In the genomic region with DNA sequence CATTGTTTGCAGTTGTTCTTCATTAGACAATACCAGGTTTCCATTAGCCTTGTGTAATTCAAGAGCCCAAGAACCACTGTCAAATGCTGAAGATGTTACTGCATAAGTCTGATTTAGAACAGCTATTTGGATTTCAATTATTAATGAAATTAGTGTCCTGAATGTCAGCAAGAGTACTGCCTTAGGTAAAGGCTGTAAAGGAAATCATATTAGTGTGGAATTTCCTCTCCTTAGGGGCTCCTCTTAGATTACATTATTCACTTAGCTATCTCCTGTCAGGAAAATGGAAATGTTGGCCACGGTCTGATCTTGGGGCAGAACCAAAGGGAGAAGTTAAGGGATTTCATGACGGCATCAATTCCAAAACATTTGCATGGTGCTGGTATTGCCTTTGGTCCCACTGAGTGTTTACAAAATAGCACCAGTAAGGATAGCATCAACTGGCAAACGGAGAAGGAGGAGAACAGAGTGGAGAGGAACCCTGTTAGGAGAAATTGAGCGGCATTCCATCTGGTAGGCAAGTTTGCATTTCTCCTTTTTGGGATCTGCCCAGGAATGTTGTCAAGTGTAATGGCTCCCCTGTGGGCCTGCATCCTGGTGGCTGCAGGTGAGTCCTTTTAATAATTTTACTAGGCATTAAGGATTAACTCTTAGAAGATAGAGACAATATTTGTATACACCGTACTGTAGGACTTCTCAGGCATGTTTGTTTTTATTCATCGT, we compare ENCODE assay signal across 34 cellular contexts. TPM values are rescaled to one million over a fixed set of nuclear protein-coding genes. Genes with fewer than 3 reads are reported as not detected.
"Had no signal": no experiment of that assay in that cellular context is flagged by ENCODE, and none has a peak within 500 bp of the region (broad histone marks: within the 10 kb centered on the region; RNA-seq: fewer than 3 reads in every experiment).

A gene with protein sequence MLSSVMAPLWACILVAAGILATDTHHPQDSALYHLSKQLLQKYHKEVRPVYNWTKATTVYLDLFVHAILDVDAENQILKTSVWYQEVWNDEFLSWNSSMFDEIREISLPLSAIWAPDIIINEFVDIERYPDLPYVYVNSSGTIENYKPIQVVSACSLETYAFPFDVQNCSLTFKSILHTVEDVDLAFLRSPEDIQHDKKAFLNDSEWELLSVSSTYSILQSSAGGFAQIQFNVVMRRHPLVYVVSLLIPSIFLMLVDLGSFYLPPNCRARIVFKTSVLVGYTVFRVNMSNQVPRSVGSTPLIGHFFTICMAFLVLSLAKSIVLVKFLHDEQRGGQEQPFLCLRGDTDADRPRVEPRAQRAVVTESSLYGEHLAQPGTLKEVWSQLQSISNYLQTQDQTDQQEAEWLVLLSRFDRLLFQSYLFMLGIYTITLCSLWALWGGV (plus strand): TSS at position 418 of the 723 bp plus-strand sequence. CDS start 138 bp downstream, at position 556.

- H3K9me3 Mint-ChIP-seq: activated CD4-positive, alpha-beta memory T cell treated with anti-CD3 and anti-CD28 coated beads, Interleukin-2, amount 10 ng/mL, durations not matched to agents 7 days and 5 days; activated CD4-positive, alpha-beta T cell treated with anti-CD3 and anti-CD28 coated beads, Interleukin-2, amount 10 ng/mL, durations not matched to agents 7 days and 5 days; activated naive CD4-positive, alpha-beta T cell treated with anti-CD3 and anti-CD28 coated beads, Interleukin-2, amount 10 ng/mL, durations not matched to agents 7 days and 5 days; activated naive CD8-positive, alpha-beta T cell treated with anti-CD3 and anti-CD28 coated beads, Interleukin-2, amount 10 ng/mL, durations not matched to agents 7 days and 5 days; activated T-cell treated with anti-CD3 and anti-CD28 coated beads, Interleukin-2, amount 50 U/mL, for 24 hours; mesothelial cell of epicardium; naive B cell; nephron progenitor cell; type B pancreatic cell had no signal

- H3K27ac ChIP-seq: brain microvascular endothelial cell, esophagus muscularis mucosa, foreskin keratinocyte, heart right ventricle, neutrophil, ovary, skin epidermis, testis, vagina had no signal

- H3K4me1 ChIP-seq: esophagus muscularis mucosa, foreskin keratinocyte, testis, vagina had no signal

- H3K9me3 ChIP-seq: esophagus muscularis mucosa, heart right ventricle, neutrophil, ovary, testis, vagina had no signal

- H3K27me3 ChIP-seq: brain microvascular endothelial cell, ovary, testis, vagina had no signal

- H3K4me3 ChIP-seq: esophagus muscularis mucosa, heart right ventricle, ovary, skin epidermis, testis, vagina had no signal

- H3K4me3 Mint-ChIP-seq: activated CD4-positive, alpha-beta memory T cell treated with anti-CD3 and anti-CD28 coated beads, Interleukin-2, amount 10 ng/mL, durations not matched to agents 7 days and 5 days; activated CD4-positive, alpha-beta T cell treated with anti-CD3 and anti-CD28 coated beads, Interleukin-2, amount 10 ng/mL, durations not matched to agents 7 days and 5 days; activated naive CD4-positive, alpha-beta T cell treated with anti-CD3 and anti-CD28 coated beads, Interleukin-2, amount 10 ng/mL, durations not matched to agents 7 days and 5 days; activated naive CD8-positive, alpha-beta T cell treated with anti-CD3 and anti-CD28 coated beads, Interleukin-2, amount 10 ng/mL, durations not matched to agents 7 days and 5 days; activated T-cell treated with anti-CD3 and anti-CD28 coated beads, Interleukin-2, amount 50 U/mL, for 24 hours; mesothelial cell of epicardium; nephron progenitor cell; type B pancreatic cell had no signal

- H3K27ac Mint-ChIP-seq: activated CD4-positive, alpha-beta memory T cell treated with anti-CD3 and anti-CD28 coated beads, Interleukin-2, amount 10 ng/mL, durations not matched to agents 7 days and 5 days; activated CD4-positive, alpha-beta T cell treated with anti-CD3 and anti-CD28 coated beads, Interleukin-2, amount 10 ng/mL, durations not matched to agents 7 days and 5 days; activated naive CD4-positive, alpha-beta T cell treated with anti-CD3 and anti-CD28 coated beads, Interleukin-2, amount 10 ng/mL, durations not matched to agents 7 days and 5 days; activated naive CD8-positive, alpha-beta T cell treated with anti-CD3 and anti-CD28 coated beads, Interleukin-2, amount 10 ng/mL, durations not matched to agents 7 days and 5 days; activated T-cell treated with anti-CD3 and anti-CD28 coated beads, Interleukin-2, amount 50 U/mL, for 24 hours; mesothelial cell of epicardium; naive B cell; nephron progenitor cell had no signal

- ATAC-seq: foreskin keratinocyte; heart right ventricle; sciatic nerve; stimulated activated naive CD8-positive, alpha-beta T cell treated with anti-CD3 and anti-CD28 coated beads, Interleukin-15, Interleukin-2, amounts not matched to agents 100 U/mL and 50 U/mL, for 24 hours had no signal

- H3K36me3 ChIP-seq: brain microvascular endothelial cell, esophagus muscularis mucosa, heart right ventricle, neutrophil, ovary, vagina had no signal

- H3K4me1 Mint-ChIP-seq: activated CD4-positive, alpha-beta memory T cell treated with anti-CD3 and anti-CD28 coated beads, Interleukin-2, amount 10 ng/mL, durations not matched to agents 7 days and 5 days; activated CD4-positive, alpha-beta T cell treated with anti-CD3 and anti-CD28 coated beads, Interleukin-2, amount 10 ng/mL, durations not matched to agents 7 days and 5 days; activated naive CD4-positive, alpha-beta T cell treated with anti-CD3 and anti-CD28 coated beads, Interleukin-2, amount 10 ng/mL, durations not matched to agents 7 days and 5 days; activated naive CD8-positive, alpha-beta T cell treated with anti-CD3 and anti-CD28 coated beads, Interleukin-2, amount 10 ng/mL, durations not matched to agents 7 days and 5 days; naive B cell had no signal

- DNase-seq: activated CD4-positive, alpha-beta memory T cell treated with anti-CD3 and anti-CD28 coated beads, Interleukin-2, amount 10 ng/mL, durations not matched to agents 7 days and 5 days; activated CD4-positive, alpha-beta T cell treated with anti-CD3 and anti-CD28 coated beads for 1 hour; activated CD4-positive, alpha-beta T cell treated with anti-CD3 and anti-CD28 coated beads, Interleukin-2, amount 10 ng/mL, durations not matched to agents 7 days and 5 days; activated CD8-positive, alpha-beta memory T cell treated with anti-CD3 and anti-CD28 coated beads, Interleukin-2, amount 50 U/mL, for 48 hours; activated gamma-delta T cell; activated naive CD4-positive, alpha-beta T cell treated with anti-CD3 and anti-CD28 coated beads, Interleukin-2, amount 10 ng/mL, durations not matched to agents 7 days and 5 days; activated naive CD8-positive, alpha-beta T cell treated with anti-CD3 and anti-CD28 coated beads, Interleukin-2, amount 10 ng/mL, durations not matched to agents 7 days and 5 days; activated T-cell treated with anti-CD3 and anti-CD28 coated beads, Interleukin-2, amount 50 U/mL, for 24 hours; brain microvascular endothelial cell; foreskin keratinocyte; heart right ventricle; islet precursor cell; mammary epithelial cell; naive B cell; nephron progenitor cell; ovary; stimulated activated CD4-positive, alpha-beta T cell treated with anti-CD3 and anti-CD28 coated beads, Interleukin-12 subunit alpha, Interleukin-12 subunit beta, amount 100 ng/mL, for 4 hours; stimulated activated CD4-positive, alpha-beta T cell treated with anti-CD3 and anti-CD28 coated beads, Interleukin-4, amount 100 ng/mL, for 1 hour; stimulated activated naive CD8-positive, alpha-beta T cell treated with anti-CD3 and anti-CD28 coated beads, Interleukin-15, Interleukin-2, amounts not matched to agents 100 U/mL and 50 U/mL, for 24 hours; T-helper 9 cell; testis had no signal

- H3K36me3 Mint-ChIP-seq: activated naive CD4-positive, alpha-beta T cell treated with anti-CD3 and anti-CD28 coated beads, Interleukin-2, amount 10 ng/mL, durations not matched to agents 7 days and 5 days; activated naive CD8-positive, alpha-beta T cell treated with anti-CD3 and anti-CD28 coated beads, Interleukin-2, amount 10 ng/mL, durations not matched to agents 7 days and 5 days; mesothelial cell of epicardium; naive B cell; type B pancreatic cell had no signal

RNA-seq across cellular contexts. Expression of the gene that starts here (rescaled TPM):
- total RNA-seq: activated CD4-positive, alpha-beta memory T cell treated with anti-CD3 and anti-CD28 coated beads, Interleukin-2, amount 10 ng/mL, durations not matched to agents 7 days and 5 days; activated CD4-positive, alpha-beta T cell treated with anti-CD3 and anti-CD28 coated beads, Interleukin-2, amount 10 ng/mL, durations not matched to agents 7 days and 5 days; activated naive CD8-positive, alpha-beta T cell treated with anti-CD3 and anti-CD28 coated beads, Interleukin-2, amount 10 ng/mL, durations not matched to agents 7 days and 5 days; astrocyte; cardiac septum; esophagus muscularis mucosa; foreskin keratinocyte; glomerular endothelial cell; heart right ventricle; liver; mammary epithelial cell; mesothelial cell of epicardium; ovary; progenitor cell of endocrine pancreas; renal cortical epithelial cell; sciatic nerve; vagina had no signal
- polyA plus RNA-seq: foreskin keratinocyte, heart right ventricle, liver, mammary epithelial cell, ovary had no signal
